In the genomic region with DNA sequence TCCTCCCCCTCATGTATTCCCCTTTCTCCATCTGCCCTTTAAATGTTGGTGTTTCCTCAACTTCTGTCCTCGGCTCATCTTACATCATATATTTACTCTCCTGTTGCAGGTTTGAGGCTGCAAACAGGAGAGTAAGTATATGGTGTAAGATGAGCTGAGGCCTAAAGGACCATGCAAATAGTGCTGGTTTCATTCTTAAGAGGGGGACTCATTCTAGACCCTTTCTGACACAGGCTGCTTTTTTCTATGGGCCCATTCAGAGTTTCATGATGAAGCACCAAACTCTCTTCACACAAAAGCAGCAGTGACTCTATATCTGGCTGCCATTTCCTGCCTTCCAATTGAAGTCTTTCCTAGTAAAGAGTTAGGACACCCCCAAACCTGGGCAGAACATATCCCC, we compare ENCODE assay signal across 16 cellular contexts.
DNase-seq lines count a peak whose midpoint lies in the region; ATAC-seq and TF ChIP-seq lines count a peak whose summit lies in the region.
"Had no signal": no experiment of that assay in that cellular context is flagged by ENCODE, and none has a peak within 500 bp of the region (broad histone marks: within the 10 kb centered on the region; RNA-seq: fewer than 3 reads in every experiment).

No MANE protein-coding gene starts in this region.

- peaks cover 8% of the 10 kb centered on the region for H3K4me1 ChIP-seq in lower lobe of right lung

- no peaks in the 10 kb centered on the region for H3K36me3 ChIP-seq in lower lobe of right lung

- H3K36me3 Mint-ChIP-seq in HFFc6 (ENCODE audit: low read depth) = no peaks in the 10 kb centered on the region

- peaks cover 4% of the 10 kb centered on the region; the same call in 1 of the 2 replicates for H3K9me3 Mint-ChIP-seq in HFFc6

- H3K27me3 ChIP-seq in lower lobe of right lung (ENCODE audit: low read depth) = no peaks in the 10 kb centered on the region
- H3K27me3 ChIP-seq: foreskin keratinocyte had no signal

- no peak overlapping the region for H3K27ac ChIP-seq in lower lobe of right lung
- H3K27ac ChIP-seq in caudate nucleus (ENCODE audit: low read depth, low read length) = no peak overlapping the region
- H3K27ac ChIP-seq: foreskin keratinocyte had no signal

- peaks cover 68% of the 10 kb centered on the region for H3K4me1 Mint-ChIP-seq in HFFc6 (ENCODE audit: low read depth)

- H3K4me3 ChIP-seq in GM12865 (ENCODE audit: low read depth, low read length) = no peak overlapping the region
- no peak overlapping the region for H3K4me3 ChIP-seq in lower lobe of right lung
- H3K4me3 ChIP-seq: smooth muscle cell had no signal

- ATAC-seq in lower lobe of right lung = no peak
- ATAC-seq: foreskin keratinocyte, left colon had no signal

- TF ChIP-seq CTCF in GM12865 (IDR thresholded peaks at IDR 0.05; ENCODE audit: insufficient read depth, low read depth, low read length, missing control alignments) = no peak
- TF ChIP-seq CTCF in HFFc6 (IDR thresholded peaks at IDR 0.05) = no peak
- no peak for TF ChIP-seq CTCF in lower lobe of right lung (IDR thresholded peaks at IDR 0.05)

- H3K27ac Mint-ChIP-seq in HFFc6 = peak overlapping the region; percentile 79; the same call in 1 of the 2 replicates
- H3K27ac Mint-ChIP-seq: B cell had no signal

- DNase-seq in GM12865 (ENCODE audit: low read depth) (peak; percentile 18), HFFc6 (no peak), NCI-H2196 (lab: John Stamatoyannopoulos, UW; ENCODE audit: unreplicated experiment) (peak; percentile 35), left kidney (ENCODE audit: low read depth, low spot score) (peak; percentile 64), lower lobe of right lung (no peak), caudate nucleus (lab: John Stamatoyannopoulos, UW) (no peak), NCI-H187 treated with DMSO at 0.1 percent for 48 hours (lab: John Stamatoyannopoulos, UW) (no peak)
- DNase-seq: activated CD8-positive, alpha-beta memory T cell treated with anti-CD3 and anti-CD28 coated beads for 24 hours; activated gamma-delta T cell; Calu3; foreskin keratinocyte; left colon; NCI-H748 treated with DMSO at 0.1 percent for 48 hours; posterior cingulate gyrus had no signal

- H3K9me3 ChIP-seq in lower lobe of right lung = no peaks in the 10 kb centered on the region

- intact Hi-C loops in lower lobe of right lung (cut with DNase I) = no loop called here

- H3K4me3 Mint-ChIP-seq in HFFc6 = peak overlapping the region; percentile 76; the same call in 1 of the 2 replicates
- H3K4me3 Mint-ChIP-seq: B cell had no signal

- H3K27me3 Mint-ChIP-seq in HFFc6 (ENCODE audit: insufficient read depth) = no peaks in the 10 kb centered on the region; the same call in 1 of the 2 replicates

Comparison
In these comparisons a context has a peak if more than half of its experiments do, and no peak if none do; other contexts are left out.
1. DNase-seq: peak in GM12865 (single experiment), NCI-H2196 (single experiment) and left kidney (single experiment); none in HFFc6 (single experiment), lower lobe of right lung (single experiment), caudate nucleus (0 of 61) and NCI-H187 treated with DMSO at 0.1 percent for 48 hours (single experiment).